Comparison of ENCODE assay signal across 7 cellular contexts in the genomic region with DNA sequence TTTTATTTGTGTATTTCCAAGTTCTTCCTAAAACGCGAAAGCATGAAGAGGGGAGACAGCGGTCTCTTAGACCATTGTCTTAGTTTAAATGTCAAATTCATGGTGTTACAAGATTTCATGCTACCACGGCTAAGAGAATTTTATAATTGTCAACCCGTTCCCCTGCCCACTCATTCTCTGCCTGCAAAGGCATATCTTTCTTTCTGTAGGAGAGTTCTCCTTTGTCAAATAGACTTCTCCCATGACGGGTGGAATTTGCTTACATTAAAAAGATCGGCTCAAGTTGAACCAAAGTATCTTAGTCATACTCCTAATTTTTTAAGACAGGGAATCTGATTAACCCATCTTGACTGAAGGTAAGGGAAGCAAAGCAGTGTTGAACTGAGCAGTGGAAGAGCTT.
"Had no signal": no experiment of that assay in that cellular context is flagged by ENCODE, and none has a peak within 500 bp of the region (broad histone marks: within the 10 kb centered on the region; RNA-seq: fewer than 3 reads in every experiment).

No MANE protein-coding gene starts in this region.

- H3K4me3 Mint-ChIP-seq: H9, HFFc6 had no signal

- H3K4me3 ChIP-seq: GM23248, HAP-1 had no signal

- H3K4me1 ChIP-seq: HAP-1 had no signal

- H3K36me3 ChIP-seq: HAP-1 had no signal

- ATAC-seq: HCT116 had no signal

- H3K4me1 Mint-ChIP-seq: H9 had no signal

- H2AFZ ChIP-seq: GM23248 had no signal

- H3K9me3 Mint-ChIP-seq: H9 had no signal

- H3K27ac Mint-ChIP-seq: H9, HFFc6 had no signal

- H3K27ac ChIP-seq: GM23248 had no signal

- DNase-seq: GM23248, GOT3, H9, HCEC 1CT, HFFc6 had no signal
